In genomic region chr7:112193915-112194502, GRCh38 we compare ENCODE assay signal across 33 cellular contexts. TPM values are rescaled to one million over a fixed set of nuclear protein-coding genes. Genes with fewer than 3 reads are reported as not detected.
DNase-seq lines count a peak whose midpoint lies in the region; ATAC-seq, FAIRE-seq and TF ChIP-seq lines count a peak whose summit lies in the region.
"Had no signal": no experiment of that assay in that cellular context is flagged by ENCODE, and none has a peak within 500 bp of the region (broad histone marks: within the 10 kb centered on the region; RNA-seq: fewer than 3 reads in every experiment).

No MANE protein-coding gene starts in this region.

- no TSS peak for BruUV-seq in PC-3 (replicated peaks; lab: Mats Ljungman, UMichigan)

- POLR2A ChIA-PET in A549 (lab: Yijun Ruan, JAX), result no interaction called here
- POLR2A ChIA-PET in PC-3 (lab: Charles Lee; ENCODE audit: unreplicated experiment), result no interaction called here
- POLR2A ChIA-PET in activated CD4-positive, alpha-beta memory T cell treated with anti-CD3 and anti-CD28 coated beads, Interleukin-2, amount 10 ng/mL, durations not matched to agents 7 days and 5 days (lab: Charles Lee), result no interaction called here

- no peak overlapping the region for H3K9ac ChIP-seq in PC-3 (ENCODE audit: low read length)

- no peak overlapping the region for H2AFZ ChIP-seq in PC-3 (ENCODE audit: low read length)

- TF ChIP-seq RAD21 in A549 (conservative IDR thresholded peaks at IDR 0.05 in 1 of 2, IDR thresholded peaks at IDR 0.05 in 1 of 2), result no peak

- intact Hi-C loops in PC-3 (cut with micrococcal nuclease), result no loop called here

- H3K9me2 ChIP-seq in PC-3 (replicated peaks; ENCODE audit: low read length), result no peaks in the 10 kb centered on the region

- no peak for TF ChIP-seq CTCF in A549 (IDR thresholded peaks at IDR 0.05)
- no peak for TF ChIP-seq CTCF in PC-3 (conservative IDR thresholded peaks at IDR 0.05; ENCODE audit: low read depth, low read length)
- TF ChIP-seq CTCF in mesothelial cell of epicardium (IDR thresholded peaks at IDR 0.05; ENCODE audit: unreplicated experiment), result no peak

- H3K4me3 Mint-ChIP-seq in activated CD4-positive, alpha-beta memory T cell treated with anti-CD3 and anti-CD28 coated beads, Interleukin-2, amount 10 ng/mL, durations not matched to agents 7 days and 5 days, result no peak overlapping the region
- no peak overlapping the region for H3K4me3 Mint-ChIP-seq in mesothelial cell of epicardium
- H3K4me3 Mint-ChIP-seq: activated CD4-positive, alpha-beta memory T cell treated with anti-CD3 and anti-CD28 coated beads for 36 hours; activated naive CD8-positive, alpha-beta T cell; B cell; naive thymus-derived CD8-positive, alpha-beta T cell; T-helper 1 cell treated with Interleukin-12 subunit alpha and Interleukin-12 subunit beta and Interleukin-4 antibody, amounts not matched to agents 30 μg/mL and 1 μg/mL, for 36 hours had no signal

- H3K27me3 Mint-ChIP-seq in activated CD4-positive, alpha-beta memory T cell treated with anti-CD3 and anti-CD28 coated beads, Interleukin-2, amount 10 ng/mL, durations not matched to agents 7 days and 5 days, result peaks cover 35% of the 10 kb centered on the region
- H3K27me3 Mint-ChIP-seq in mesothelial cell of epicardium (ENCODE audit: low read depth), result no peaks in the 10 kb centered on the region

- DNase-seq in A549 (ENCODE audit: low read depth in 1 of 2, low spot score in 1 of 2) (no peak), NCI-H1417 treated with DMSO at 0.1 percent for 48 hours (lab: John Stamatoyannopoulos, UW) (peak; percentile 25), PC-3 (no peak), HK-2 (ENCODE audit: unreplicated experiment) (no peak), mesothelial cell of epicardium (ENCODE audit: low spot score in 2 of 2, unreplicated experiment in 2 of 2) (no peak)
- no peak for DNase-seq in activated CD4-positive, alpha-beta memory T cell treated with anti-CD3 and anti-CD28 coated beads, Interleukin-2, amount 10 ng/mL, durations not matched to agents 7 days and 5 days
- DNase-seq: activated CD4-positive, alpha-beta memory T cell treated with anti-CD3 and anti-CD28 coated beads for 36 hours; activated CD4-positive, CD25-positive, alpha-beta regulatory T cell treated with anti-CD3 and anti-CD28 coated beads, Interleukin-2, amount 50 U/mL, for 72 hours; anterior cingulate cortex; colonic mucosa; DMS79; effector memory CD4-positive, alpha-beta T cell; esophagus squamous epithelium; GDM1; KG1; MG63; naive thymus-derived CD8-positive, alpha-beta T cell; NCI-H1436; NCI-H774; nucleus accumbens; RPMI8226; stimulated activated naive CD8-positive, alpha-beta T cell treated with anti-CD3 and anti-CD28 coated beads, Interleukin-15, Interleukin-2, amounts not matched to agents 100 U/mL and 50 U/mL, for 24 hours; testis had no signal

- no peaks in the 10 kb centered on the region for H3K9me3 Mint-ChIP-seq in activated CD4-positive, alpha-beta memory T cell treated with anti-CD3 and anti-CD28 coated beads, Interleukin-2, amount 10 ng/mL, durations not matched to agents 7 days and 5 days
- peaks cover 7% of the 10 kb centered on the region for H3K9me3 Mint-ChIP-seq in mesothelial cell of epicardium
- H3K9me3 Mint-ChIP-seq: activated CD4-positive, alpha-beta memory T cell treated with anti-CD3 and anti-CD28 coated beads for 36 hours; activated T-helper 2 cell treated with anti-CD3 and anti-CD28 coated beads, Interferon-gamma antibody, Interleukin-2, Interleukin-4, amounts not matched to agents 10 μg/mL and 5 μg/mL and 100 μg/mL, durations not matched to agents 14 hours and 24 hours and 36 hours; T-helper 1 cell treated with Interleukin-12 subunit alpha and Interleukin-12 subunit beta and Interleukin-4 antibody, amounts not matched to agents 30 μg/mL and 1 μg/mL, for 36 hours had no signal

- TF ChIP-seq POLR2A in A549 (IDR thresholded peaks at IDR 0.05; ENCODE audit: low read length), result no peak

- CTCF ChIA-PET in A549 (lab: Yijun Ruan, JAX), result interaction anchor here (1.6 kb wide), 1 partner anchor 15 kb away, joined by 4 read pairs; no protein-coding TSS in a partner anchor
- CTCF ChIA-PET in PC-3 (lab: Charles Lee), result no interaction called here
- CTCF ChIA-PET in activated CD4-positive, alpha-beta memory T cell treated with anti-CD3 and anti-CD28 coated beads, Interleukin-2, amount 10 ng/mL, durations not matched to agents 7 days and 5 days (lab: Charles Lee), result no interaction called here

- no peaks in the 10 kb centered on the region for H4K20me1 ChIP-seq in PC-3 (ENCODE audit: low read length)

- ATAC-seq in A549 (no peak), PC-3 (no peak), SK-N-SH treated with all-trans-retinoic acid at 6 μM for 48 hours (no peak)
- ATAC-seq: naive thymus-derived CD8-positive, alpha-beta T cell; stimulated activated naive CD8-positive, alpha-beta T cell treated with anti-CD3 and anti-CD28 coated beads, Interleukin-15, Interleukin-2, amounts not matched to agents 100 U/mL and 50 U/mL, for 24 hours had no signal

- no peaks in the 10 kb centered on the region for H3K36me3 ChIP-seq in PC-3 (ENCODE audit: low read depth, low read length)
- H3K36me3 ChIP-seq: cardiac muscle cell, colonic mucosa, esophagus squamous epithelium, HAP-1, MG63 had no signal

- H3K4me1 ChIP-seq in A549 (peaks cover 58% of the 10 kb centered on the region), PC-3 (ENCODE audit: insufficient read depth, low read length) (peaks cover 49% of the 10 kb centered on the region)
- H3K4me1 ChIP-seq: colonic mucosa, HAP-1, testis had no signal

- no peaks in the 10 kb centered on the region for H3K36me3 Mint-ChIP-seq in activated CD4-positive, alpha-beta memory T cell treated with anti-CD3 and anti-CD28 coated beads, Interleukin-2, amount 10 ng/mL, durations not matched to agents 7 days and 5 days (ENCODE audit: low read depth)
- no peaks in the 10 kb centered on the region for H3K36me3 Mint-ChIP-seq in mesothelial cell of epicardium
- H3K36me3 Mint-ChIP-seq: activated CD4-positive, alpha-beta memory T cell treated with anti-CD3 and anti-CD28 coated beads for 36 hours; activated naive CD8-positive, alpha-beta T cell had no signal

- no peak overlapping the region for H3K4me3 ChIP-seq in A549
- H3K4me3 ChIP-seq in PC-3 (ENCODE audit: low read length), result no peak overlapping the region
- H3K4me3 ChIP-seq: cardiac muscle cell, colonic mucosa, esophagus squamous epithelium, HAP-1, MG63, testis had no signal

- peaks cover 89% of the 10 kb centered on the region for H3K79me2 ChIP-seq in PC-3 (ENCODE audit: low read length)

- no peak overlapping the region for H3K27ac Mint-ChIP-seq in activated CD4-positive, alpha-beta memory T cell treated with anti-CD3 and anti-CD28 coated beads, Interleukin-2, amount 10 ng/mL, durations not matched to agents 7 days and 5 days
- no peak overlapping the region for H3K27ac Mint-ChIP-seq in mesothelial cell of epicardium
- H3K27ac Mint-ChIP-seq: activated CD4-positive, alpha-beta memory T cell treated with anti-CD3 and anti-CD28 coated beads for 36 hours; activated naive CD8-positive, alpha-beta T cell; activated T-helper 2 cell treated with anti-CD3 and anti-CD28 coated beads, Interferon-gamma antibody, Interleukin-2, Interleukin-4, amounts not matched to agents 10 μg/mL and 5 μg/mL and 100 μg/mL, durations not matched to agents 14 hours and 24 hours and 36 hours; B cell; naive thymus-derived CD8-positive, alpha-beta T cell; T-helper 1 cell treated with Interleukin-12 subunit alpha and Interleukin-12 subunit beta and Interleukin-4 antibody, amounts not matched to agents 30 μg/mL and 1 μg/mL, for 36 hours had no signal

- H3K4me2 ChIP-seq in A549, result peak overlapping the region; percentile 21
- H3K4me2 ChIP-seq in PC-3 (ENCODE audit: low read length), result no peak overlapping the region

- peaks cover 7% of the 10 kb centered on the region for H3F3A ChIP-seq in PC-3 (ENCODE audit: low read length, unreplicated experiment)

- H3K27me3 ChIP-seq in PC-3 (ENCODE audit: low read length), result no peaks in the 10 kb centered on the region
- H3K27me3 ChIP-seq: cardiac muscle cell, colonic mucosa, esophagus squamous epithelium, MG63, testis had no signal

- H3K9me3 ChIP-seq in A549 (0 out of 3 replicates have a peak, but pooled peaks cover 2% of the 10 kb centered on the region), PC-3 (ENCODE audit: low read length) (no peaks in the 10 kb centered on the region)
- H3K9me3 ChIP-seq: colonic mucosa, HAP-1, MG63, testis had no signal

- H3K27ac ChIP-seq in A549, result peak overlapping the region in 1 of 2 experiments; percentile 33; a peak in 1 of 6 replicates
- peak overlapping the region; percentile 85; the same call in 1 of the 2 replicates for H3K27ac ChIP-seq in PC-3 (ENCODE audit: low read length)
- H3K27ac ChIP-seq: cardiac muscle cell, colonic mucosa, testis had no signal

- FAIRE-seq in A549 (lab: Jason Lieb, UNC) (no peak), islet of Langerhans (lab: Jason Lieb, UNC) (peak; percentile 71)
- FAIRE-seq: A204.1, urothelium cell line had no signal

- peaks cover 3% of the 10 kb centered on the region for H3K4me1 Mint-ChIP-seq in activated CD4-positive, alpha-beta memory T cell treated with anti-CD3 and anti-CD28 coated beads, Interleukin-2, amount 10 ng/mL, durations not matched to agents 7 days and 5 days
- peaks cover 11% of the 10 kb centered on the region for H3K4me1 Mint-ChIP-seq in mesothelial cell of epicardium
- H3K4me1 Mint-ChIP-seq: B cell; naive thymus-derived CD8-positive, alpha-beta T cell had no signal

- no peak for TF ChIP-seq EP300 in A549 (IDR thresholded peaks at IDR 0.05)

RNA-seq across cellular contexts. Expression of gene DOCK4, which starts 12.2 kb away (rescaled TPM):
- polyA plus RNA-seq in A549 (2011; rRNA removed), result 13.6 and 15.7 TPM in 2 replicates
- 4.8 and 5.8 TPM in 2 replicates for polyA plus RNA-seq in A549 (2012; cell fraction: cytosol; rRNA removed)
- polyA plus RNA-seq in A549 (2012; cell fraction: nucleus; rRNA removed), result 11.1 and 13.1 TPM in 2 replicates
- polyA plus RNA-seq in A549 (2017; fragmentation: RNase III; extraction: RNeasy Plus Mini Kit Qiagen cat#74134 plus additional on column Dnase treatment), result 12.4 to 15.9 TPM (median 13.7 TPM) in 3 replicates
- 24.5 and 35.2 TPM in 2 replicates for polyA minus RNA-seq in A549 (2011; rRNA and poly(A)+ RNA removed)
- 21.8 and 25.4 TPM in 2 replicates for total RNA-seq in PC-3 (2014; rRNA removed)
- under 1 TPM; 0.35 to 0.50 TPM for total RNA-seq in activated CD4-positive, alpha-beta memory T cell treated with anti-CD3 and anti-CD28 coated beads, Interleukin-2, amount 10 ng/mL, durations not matched to agents 7 days and 5 days
- total RNA-seq in mesothelial cell of epicardium, result 27.7 to 29.4 TPM (median 28.9 TPM) in 3 replicates

RNA-seq across cellular contexts. Expression of gene ZNF277, which starts 12.5 kb away (rescaled TPM):
- polyA plus RNA-seq in A549 (2011; rRNA removed) (25.8 and 31.9 TPM in 2 replicates), A549 (2017; fragmentation: RNase III; extraction: RNeasy Plus Mini Kit Qiagen cat#74134 plus additional on column Dnase treatment) (18.5 to 23.4 TPM (median 22.5 TPM) in 3 replicates)
- 5.0 and 5.7 TPM in 2 replicates for polyA plus RNA-seq in A549 (2012; cell fraction: cytosol; rRNA removed)
- polyA plus RNA-seq in A549 (2012; cell fraction: nucleus; rRNA removed), result 1.7 and 3.4 TPM in 2 replicates
- 12.8 and 21.0 TPM in 2 replicates for polyA minus RNA-seq in A549 (2011; rRNA and poly(A)+ RNA removed)
- total RNA-seq in PC-3 (2014; rRNA removed) (8.7 and 14.0 TPM in 2 replicates), mesothelial cell of epicardium (22.3 to 25.4 TPM (median 23.7 TPM) in 3 replicates)
- 10 to 100 TPM; 27.4 to 27.6 TPM for total RNA-seq in activated CD4-positive, alpha-beta memory T cell treated with anti-CD3 and anti-CD28 coated beads, Interleukin-2, amount 10 ng/mL, durations not matched to agents 7 days and 5 days

Comparison
In these comparisons a context has a peak if more than half of its experiments do, and no peak if none do; other contexts are left out.
1. RNA of gene DOCK4, which starts 12.2 kb away (total RNA-seq): 27.7 to 29.4 TPM in mesothelial cell of epicardium and 21.8 to 25.4 TPM in PC-3; 0.35 to 0.50 TPM in activated CD4-positive, alpha-beta memory T cell treated with anti-CD3 and anti-CD28 coated beads, Interleukin-2, amount 10 ng/mL, durations not matched to agents 7 days and 5 days; every median in the first group is over 10 times any median in the second.